ENCODE assay signal across 8 cellular contexts in genomic region chr19:1861599-1862031, GRCh38.
DNase-seq lines count a peak whose midpoint lies in the region; ATAC-seq, FAIRE-seq and TF ChIP-seq lines count a peak whose summit lies in the region.

No MANE protein-coding gene starts in this region.

- no peaks in the 10 kb centered on the region for H3K9me2 ChIP-seq in SU-DHL-6 (replicated peaks; ENCODE audit: insufficient read depth, low read length)

- peaks cover 6% of the 10 kb centered on the region; the same call in 1 of the 2 replicates for H4K20me1 ChIP-seq in SU-DHL-6 (ENCODE audit: low read depth, low read length)

- H3K9ac ChIP-seq in SU-DHL-6 (ENCODE audit: low read length) = peak overlapping the region; percentile 75

- peak overlapping the region; percentile 66 for H3K4me2 ChIP-seq in SU-DHL-6 (ENCODE audit: low read depth, low read length, poor library complexity, severe bottlenecking)

- no peaks in the 10 kb centered on the region for H3K9me3 ChIP-seq in SU-DHL-6 (ENCODE audit: insufficient read depth, low read length)

- H3K4me3 ChIP-seq in SU-DHL-6 (ENCODE audit: insufficient read depth, low read length, poor library complexity, severe bottlenecking) (peak overlapping the region; percentile 95), foreskin fibroblast (ENCODE audit: low read depth in 1 of 2, low read length in 2 of 2) (peak overlapping the region; percentile 80 to 93), skeletal muscle cell (ENCODE audit: low read depth, low read length) (peak overlapping the region; percentile 87)

- TF ChIP-seq CTCF in SU-DHL-6 (IDR thresholded peaks at IDR 0.05; ENCODE audit: insufficient read depth, low read length, poor library complexity, severe bottlenecking) (no peak), foreskin fibroblast (IDR thresholded peaks at IDR 0.05; ENCODE audit: low read depth, low read length) (no peak)

- peaks cover 23% of the 10 kb centered on the region; the same call in 1 of the 2 replicates for H3F3A ChIP-seq in SU-DHL-6 (ENCODE audit: insufficient read depth)

- H3K27me3 ChIP-seq in SU-DHL-6 (ENCODE audit: low read length) = no peaks in the 10 kb centered on the region

- no peak overlapping the region for H2AFZ ChIP-seq in SU-DHL-6 (ENCODE audit: low read depth, low read length, severe bottlenecking)

- peak; percentile 36 for FAIRE-seq in GM18507 (lab: Jason Lieb, UNC)

- peaks cover 44% of the 10 kb centered on the region for H3K79me2 ChIP-seq in SU-DHL-6 (ENCODE audit: insufficient read depth, low read length)

- DNase-seq in GM18507 (ENCODE audit: extremely low spot score, insufficient read length, low read depth) (no peak), foreskin fibroblast (peak in 1 of 2 donors; percentile 52), skeletal muscle cell (ENCODE audit: low read depth) (no peak), LoVo (ENCODE audit: low spot score) (no peak), NCI-H1417 treated with DMSO at 0.1 percent for 48 hours (lab: John Stamatoyannopoulos, UW) (no peak), inferior parietal cortex (ENCODE audit: extremely low spot score) (no peak)

- no peak for ATAC-seq in HG03039 (IDR thresholded peaks at IDR 0.05; ENCODE audit: unreplicated experiment)

- H3K27ac ChIP-seq in SU-DHL-6 (ENCODE audit: low read depth, low read length) = peak overlapping the region; percentile 61

- no peaks in the 10 kb centered on the region for H3K36me3 ChIP-seq in SU-DHL-6 (ENCODE audit: low read length)
